1 cellular context compared by ENCODE assay signal in genomic region chr17:3659541-3660111, GRCh38.
A peak's percentile ranks its signal among the peaks of the same experiment; 100 is the strongest.
TF ChIP-seq lines count a peak whose summit lies in the region.

No MANE protein-coding gene starts in this region.

TF ChIP-seq in K562, 482 proteins besides CTCF, POLR2A, EP300 and RAD21:
- TF ChIP-seq POLR2G (IDR thresholded peaks at IDR 0.05; ENCODE audit: low read depth, low read length) (peak; percentile 21; the same call in 1 of the 2 replicates), KDM2B (CRISPR knock-in tag; IDR thresholded peaks at IDR 0.05) (no peak), ZNF707 (CRISPR knock-in tag; conservative IDR thresholded peaks at IDR 0.05) (no peak), ESRRA (IDR thresholded peaks at IDR 0.05; ENCODE audit: borderline replicate concordance, low read depth) (peak; percentile 50; the same call in 1 of the 2 replicates), HDAC6 (IDR thresholded peaks at IDR 0.05; ENCODE audit: low read depth, low read length) (no peak), KLF13 (tag; IDR thresholded peaks at IDR 0.05; ENCODE audit: borderline replicate concordance, low read depth) (no peak), NR1H2 (CRISPR knock-in tag; IDR thresholded peaks at IDR 0.05) (no peak)
- TF ChIP-seq, protein P1, sequence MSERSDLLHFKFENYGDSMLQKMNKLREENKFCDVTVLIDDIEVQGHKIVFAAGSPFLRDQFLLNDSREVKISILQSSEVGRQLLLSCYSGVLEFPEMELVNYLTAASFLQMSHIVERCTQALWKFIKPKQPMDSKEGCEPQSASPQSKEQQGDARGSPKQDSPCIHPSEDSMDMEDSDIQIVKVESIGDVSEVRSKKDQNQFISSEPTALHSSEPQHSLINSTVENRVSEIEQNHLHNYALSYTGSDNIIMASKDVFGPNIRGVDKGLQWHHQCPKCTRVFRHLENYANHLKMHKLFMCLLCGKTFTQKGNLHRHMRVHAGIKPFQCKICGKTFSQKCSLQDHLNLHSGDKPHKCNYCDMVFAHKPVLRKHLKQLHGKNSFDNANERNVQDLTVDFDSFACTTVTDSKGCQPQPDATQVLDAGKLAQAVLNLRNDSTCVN (CRISPR knock-in tag; IDR thresholded peaks at IDR 0.05) = no peak
